1 cellular context compared by ENCODE assay signal in the genomic region with DNA sequence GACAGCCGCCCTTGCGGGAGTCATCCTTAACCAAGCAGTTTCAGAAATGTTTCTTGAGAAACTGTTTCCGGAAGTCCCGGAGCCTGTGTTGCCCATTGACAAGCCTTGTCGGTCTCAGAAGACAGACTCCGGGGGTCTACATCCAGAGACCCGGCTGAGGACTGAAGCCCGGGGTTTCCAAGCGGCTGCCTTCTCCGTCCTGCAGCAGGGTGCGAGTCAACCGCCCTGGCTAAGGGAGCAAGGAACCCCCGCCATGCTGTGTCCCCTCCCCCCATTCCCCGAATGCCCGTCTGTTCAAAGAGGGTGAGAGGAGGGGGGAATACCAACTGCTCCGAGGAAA.
TF ChIP-seq lines count a peak whose summit lies in the region.

No MANE protein-coding gene starts in this region.

TF ChIP-seq in WTC11, 78 proteins besides CTCF, POLR2A, EP300 and RAD21 (continued from another document):
- TF ChIP-seq SMAD3 (CRISPR knock-in tag; IDR thresholded peaks at IDR 0.05; ENCODE audit: borderline replicate concordance) (no peak), RORB (CRISPR knock-in tag; IDR thresholded peaks at IDR 0.05) (no peak), MYBL2 (CRISPR knock-in tag; IDR thresholded peaks at IDR 0.05) (no peak), ZNF138 (CRISPR knock-in tag; conservative IDR thresholded peaks at IDR 0.05) (no peak), NFYB (CRISPR knock-in tag; conservative IDR thresholded peaks at IDR 0.05; ENCODE audit: low read depth) (no peak)
- TF ChIP-seq, protein P1, sequence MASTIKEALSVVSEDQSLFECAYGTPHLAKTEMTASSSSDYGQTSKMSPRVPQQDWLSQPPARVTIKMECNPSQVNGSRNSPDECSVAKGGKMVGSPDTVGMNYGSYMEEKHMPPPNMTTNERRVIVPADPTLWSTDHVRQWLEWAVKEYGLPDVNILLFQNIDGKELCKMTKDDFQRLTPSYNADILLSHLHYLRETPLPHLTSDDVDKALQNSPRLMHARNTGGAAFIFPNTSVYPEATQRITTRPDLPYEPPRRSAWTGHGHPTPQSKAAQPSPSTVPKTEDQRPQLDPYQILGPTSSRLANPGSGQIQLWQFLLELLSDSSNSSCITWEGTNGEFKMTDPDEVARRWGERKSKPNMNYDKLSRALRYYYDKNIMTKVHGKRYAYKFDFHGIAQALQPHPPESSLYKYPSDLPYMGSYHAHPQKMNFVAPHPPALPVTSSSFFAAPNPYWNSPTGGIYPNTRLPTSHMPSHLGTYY (CRISPR knock-in tag; IDR thresholded peaks at IDR 0.05): no peak
